In the genomic region with DNA sequence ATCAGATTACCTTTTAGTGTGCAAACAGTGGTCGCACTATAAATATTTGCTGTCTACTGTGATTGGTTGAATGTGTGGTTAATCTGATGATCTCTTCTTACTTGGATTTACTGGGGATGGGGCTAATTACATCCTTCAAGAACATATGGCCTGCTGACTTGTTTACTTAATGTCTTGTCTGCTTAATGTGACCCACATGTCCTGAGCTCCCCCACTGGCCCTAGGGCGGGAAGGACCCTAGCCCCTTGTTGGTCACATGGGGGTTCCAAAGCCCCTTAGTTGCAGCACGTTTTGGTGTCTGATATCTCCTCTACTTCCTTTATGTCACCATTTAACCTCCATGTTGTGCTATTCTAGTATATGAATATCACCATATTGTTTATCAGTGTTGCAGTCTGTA, we compare ENCODE assay signal across 21 cellular contexts. TPM values are rescaled to one million over a fixed set of nuclear protein-coding genes. Genes with fewer than 3 reads are reported as not detected.
DNase-seq lines count a peak whose midpoint lies in the region; ATAC-seq, FAIRE-seq and TF ChIP-seq lines count a peak whose summit lies in the region.
"Had no signal": no experiment of that assay in that cellular context is flagged by ENCODE, and none has a peak within 500 bp of the region (broad histone marks: within the 10 kb centered on the region; RNA-seq: fewer than 3 reads in every experiment).

No MANE protein-coding gene starts in this region.

- peak overlapping the region in 1 of 2 experiments; percentile 56; a peak in 2 of 4 replicates for H4K8ac ChIP-seq in IMR-90 (ENCODE audit: low read depth in 2 of 2, low read length in 2 of 2)

- dilution Hi-C loops in IMR-90 (cut with HindIII; ENCODE audit: low sequenced_read_pairs, unreplicated experiment), result no loop called here

- H3K4me3 ChIP-seq in IMR-90 (ENCODE audit: insufficient read depth, low read depth, low read length), result no peak overlapping the region
- H3K4me3 ChIP-seq: HAP-1 had no signal

- no peaks in the 10 kb centered on the region for H3K9me3 Mint-ChIP-seq in mesothelial cell of epicardium
- H3K9me3 Mint-ChIP-seq: CD4-positive, alpha-beta T cell; HFFc6 had no signal

- H3K9me3 ChIP-seq in IMR-90 (ENCODE audit: control insufficient read depth, insufficient read depth, low read length), result no peaks in the 10 kb centered on the region
- H3K9me3 ChIP-seq: HAP-1 had no signal

- H3K18ac ChIP-seq in IMR-90 (ENCODE audit: low read depth, low read length), result peak overlapping the region; percentile 70; the same call in 1 of the 2 replicates

- peak overlapping the region; percentile 74; the same call in 1 of the 2 replicates for H4K91ac ChIP-seq in IMR-90 (ENCODE audit: insufficient read depth, low read depth, low read length)

- no peak overlapping the region for H3K14ac ChIP-seq in IMR-90 (replicated peaks; ENCODE audit: low read depth, low read length)

- ATAC-seq in IMR-90 (ENCODE audit: low read depth) (no peak), GM19023 (IDR thresholded peaks at IDR 0.05; ENCODE audit: unreplicated experiment) (no peak), HG03159 (IDR thresholded peaks at IDR 0.05; ENCODE audit: unreplicated experiment) (no peak)

- POLR2A ChIA-PET in IMR-90 (lab: Charles Lee; ENCODE audit: unreplicated experiment), result no interaction called here

- TF ChIP-seq RAD21 in IMR-90 (IDR thresholded peaks at IDR 0.05; ENCODE audit: low read length), result no peak

- H3K4ac ChIP-seq in IMR-90 (ENCODE audit: low read depth, low read length), result peak overlapping the region; percentile 56

- FAIRE-seq in D721Med (lab: Jason Lieb, UNC), result peak; percentile 95
- FAIRE-seq: A204.1, GM12892, GM19239 had no signal

- no peak overlapping the region for H4K5ac ChIP-seq in IMR-90 (ENCODE audit: low read depth, low read length)

- H3K27me3 Mint-ChIP-seq in mesothelial cell of epicardium (ENCODE audit: low read depth), result no peaks in the 10 kb centered on the region
- H3K27me3 Mint-ChIP-seq: B cell had no signal

- BruUV-seq in IMR-90 (replicated peaks; lab: Mats Ljungman, UMichigan), result no TSS peak

- no peak overlapping the region for H3K23ac ChIP-seq in IMR-90 (ENCODE audit: low read depth, low read length)

- no peak overlapping the region for H3K27ac ChIP-seq in IMR-90 (ENCODE audit: insufficient read depth, low read length)

- TF ChIP-seq POLR2A in IMR-90 (IDR thresholded peaks at IDR 0.05; ENCODE audit: low read depth, low read length), result no peak

- H2BK15ac ChIP-seq in IMR-90 (ENCODE audit: low read depth, low read length), result peak overlapping the region; percentile 85; the same call in 1 of the 3 replicates

- no CpG with 5 or more reads among the region's 3 CpGs for WGBS in IMR-90 (ENCODE audit: extremely low coverage in 2 of 2, insufficient read length in 1 of 2), 2 experiments

- H2AFZ ChIP-seq in IMR-90 (replicated peaks; ENCODE audit: low read length, poor library complexity), result no peak overlapping the region

- no peaks in the 10 kb centered on the region for H3K79me1 ChIP-seq in IMR-90 (ENCODE audit: low read depth in 1 of 2, low read length in 2 of 2)

- intact Hi-C loops in IMR-90 (cut with micrococcal nuclease), result no loop called here

- peak overlapping the region; percentile 59 for H2BK5ac ChIP-seq in IMR-90 (ENCODE audit: low read depth, low read length, poor library complexity, severe bottlenecking)

- in situ Hi-C loops in IMR-90 (cut with MboI; ENCODE audit: low sequenced_read_pairs), result no loop called here

- H3K9me1 ChIP-seq in IMR-90 (ENCODE audit: insufficient read depth, low read length), result no peaks in the 10 kb centered on the region

- H2AK9ac ChIP-seq in IMR-90 (replicated peaks; ENCODE audit: low read depth, low read length, poor library complexity), result no peak overlapping the region

- H3K27me3 ChIP-seq in IMR-90 (ENCODE audit: control insufficient read depth, insufficient read depth, low read length), result no peaks in the 10 kb centered on the region

- H3K4me1 Mint-ChIP-seq in mesothelial cell of epicardium, result peaks cover 3% of the 10 kb centered on the region

- no peak for DNase-seq in D721Med (ENCODE audit: insufficient read length, low spot score)
- no peak for DNase-seq in IMR-90
- peak; percentile 97 for DNase-seq in NCI-H82 treated with DMSO at 0.1 percent for 48 hours (lab: John Stamatoyannopoulos, UW; ENCODE audit: unreplicated experiment)
- no peak for DNase-seq in mesothelial cell of epicardium (ENCODE audit: low spot score in 2 of 2, unreplicated experiment in 2 of 2)
- no peak for DNase-seq in activated gamma-delta T cell (lab: John Stamatoyannopoulos, UW)
- DNase-seq: C1 segment of cervical spinal cord; Calu3; CD4-positive, alpha-beta T cell; DMS153; DMS79 treated with DMSO at 0.1 percent for 48 hours; EL; GDM1; GOT3; HFFc6 had no signal

- no peak overlapping the region for H3K4me3 Mint-ChIP-seq in mesothelial cell of epicardium
- H3K4me3 Mint-ChIP-seq: B cell; CD4-positive, alpha-beta T cell had no signal

- peak overlapping the region; percentile 32 for H3K27ac Mint-ChIP-seq in mesothelial cell of epicardium
- H3K27ac Mint-ChIP-seq: B cell; CD4-positive, alpha-beta T cell had no signal

- peak overlapping the region; percentile 60 for H2BK120ac ChIP-seq in IMR-90 (ENCODE audit: low read depth, low read length)

- H3K56ac ChIP-seq in IMR-90 (ENCODE audit: extremely low read depth, insufficient read depth, low read length), result no peak overlapping the region

- no peak overlapping the region for H3K9ac ChIP-seq in IMR-90 (ENCODE audit: low read depth, low read length)

- no peak overlapping the region; the same call in 1 of the 2 replicates for H2AK5ac ChIP-seq in IMR-90 (ENCODE audit: low read depth, low read length)

- H2BK20ac ChIP-seq in IMR-90 (ENCODE audit: low read depth, low read length), result peak overlapping the region; percentile 88

- no peak overlapping the region for H3K4me2 ChIP-seq in IMR-90 (ENCODE audit: low read depth, low read length)

- no peaks in the 10 kb centered on the region for H3K36me3 ChIP-seq in IMR-90 (ENCODE audit: control insufficient read depth, insufficient read depth, low read length)
- H3K36me3 ChIP-seq: HAP-1 had no signal

- CTCF ChIA-PET in IMR-90 (lab: Yijun Ruan, JAX), result no interaction called here

- H3K36me3 Mint-ChIP-seq in mesothelial cell of epicardium, result peaks cover 4% of the 10 kb centered on the region

- no peaks in the 10 kb centered on the region for H4K20me1 ChIP-seq in IMR-90 (ENCODE audit: insufficient read depth, low read length)

- H3K4me1 ChIP-seq in IMR-90 (ENCODE audit: control insufficient read depth, insufficient read depth, low read length), result peaks cover 2% of the 10 kb centered on the region
- H3K4me1 ChIP-seq: HAP-1 had no signal

- no peak for TF ChIP-seq CTCF in D721Med (IDR thresholded peaks at IDR 0.05; ENCODE audit: insufficient read depth, missing control alignments)
- no peak for TF ChIP-seq CTCF in IMR-90 (conservative IDR thresholded peaks at IDR 0.05; ENCODE audit: low read depth, low read length)
- no peak for TF ChIP-seq CTCF in mesothelial cell of epicardium (IDR thresholded peaks at IDR 0.05; ENCODE audit: unreplicated experiment)

TF ChIP-seq in IMR-90, 13 proteins besides CTCF, POLR2A, EP300 and RAD21:
- TF ChIP-seq RCOR1 (IDR thresholded peaks at IDR 0.05; ENCODE audit: insufficient replicate concordance, low read length), result no peak
- TF ChIP-seq, protein P1, sequence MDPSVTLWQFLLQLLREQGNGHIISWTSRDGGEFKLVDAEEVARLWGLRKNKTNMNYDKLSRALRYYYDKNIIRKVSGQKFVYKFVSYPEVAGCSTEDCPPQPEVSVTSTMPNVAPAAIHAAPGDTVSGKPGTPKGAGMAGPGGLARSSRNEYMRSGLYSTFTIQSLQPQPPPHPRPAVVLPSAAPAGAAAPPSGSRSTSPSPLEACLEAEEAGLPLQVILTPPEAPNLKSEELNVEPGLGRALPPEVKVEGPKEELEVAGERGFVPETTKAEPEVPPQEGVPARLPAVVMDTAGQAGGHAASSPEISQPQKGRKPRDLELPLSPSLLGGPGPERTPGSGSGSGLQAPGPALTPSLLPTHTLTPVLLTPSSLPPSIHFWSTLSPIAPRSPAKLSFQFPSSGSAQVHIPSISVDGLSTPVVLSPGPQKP (IDR thresholded peaks at IDR 0.05; ENCODE audit: borderline replicate concordance, low read depth, low read length), result no peak

RNA-seq across cellular contexts. Expression of a gene that starts 17.8 kb away (rescaled TPM):
- total RNA-seq in IMR-90 (2012; rRNA removed) (not detected in 2 replicates), mesothelial cell of epicardium (not detected in 3 replicates)
- not detected in 2 replicates for polyA plus RNA-seq in IMR-90 (2012; rRNA removed)
- polyA plus RNA-seq in IMR-90 (2012; cell fraction: cytosol; rRNA removed), result not detected in 2 replicates
- not detected in 2 replicates for polyA plus RNA-seq in IMR-90 (2012; cell fraction: nucleus; rRNA removed; ENCODE audit: low replicate concordance)
- total RNA-seq: Calu3; CD4-positive, alpha-beta T cell; HFFc6 had no signal

RNA-seq across cellular contexts. Expression of a gene that starts 58.5 kb away (rescaled TPM):
- total RNA-seq in IMR-90 (2012; rRNA removed) (under 0.01 TPM in 2 replicates), mesothelial cell of epicardium (5.1 to 6.0 TPM (median 5.6 TPM) in 3 replicates)
- polyA plus RNA-seq in IMR-90 (2012; rRNA removed), result 0.03 and 0.07 TPM in 2 replicates
- 0.01 TPM in 1 of 2 replicates, not detected in the other for polyA plus RNA-seq in IMR-90 (2012; cell fraction: cytosol; rRNA removed)
- 0.02 and 0.23 TPM in 2 replicates for polyA plus RNA-seq in IMR-90 (2012; cell fraction: nucleus; rRNA removed; ENCODE audit: low replicate concordance)
- total RNA-seq: B cell; CD4-positive, alpha-beta T cell had no signal
